19 cellular contexts compared by ENCODE assay signal in the genomic region with DNA sequence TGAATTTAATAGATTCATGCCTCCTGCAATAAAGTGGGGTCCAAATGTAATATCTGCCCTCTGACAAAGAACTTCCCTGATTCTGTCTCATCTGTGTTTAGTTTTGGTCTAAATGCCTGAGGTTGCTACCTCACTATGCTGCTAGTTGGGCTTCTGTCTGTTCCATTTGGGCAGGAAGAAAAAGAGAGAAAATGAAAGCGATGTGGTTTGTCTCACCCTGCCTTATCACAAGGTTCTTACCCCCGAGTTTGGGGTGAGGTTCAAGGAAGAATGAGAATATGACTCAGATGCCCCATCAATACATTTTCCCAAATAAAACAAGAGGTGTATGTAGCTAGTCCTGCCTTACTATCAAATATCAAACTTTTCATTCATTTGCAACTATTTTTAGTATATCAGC.
A peak's percentile ranks its signal among the peaks of the same experiment; 100 is the strongest.
DNase-seq lines count a peak whose midpoint lies in the region; ATAC-seq and TF ChIP-seq lines count a peak whose summit lies in the region.
"Had no signal": no experiment of that assay in that cellular context is flagged by ENCODE, and none has a peak within 500 bp of the region (broad histone marks: within the 10 kb centered on the region; RNA-seq: fewer than 3 reads in every experiment).

No MANE protein-coding gene starts in this region.

- no peaks in the 10 kb centered on the region for H3K27me3 ChIP-seq in CD8-positive, alpha-beta T cell (ENCODE audit: insufficient read depth, low read length)
- H3K27me3 ChIP-seq in fibroblast of lung (ENCODE audit: control insufficient read depth, insufficient read depth, low read length): no peaks in the 10 kb centered on the region
- H3K27me3 ChIP-seq: heart right ventricle, right lobe of liver had no signal

- H2AFZ ChIP-seq in fibroblast of lung (ENCODE audit: low read length): peak overlapping the region; percentile 3

- H3K9me3 Mint-ChIP-seq in activated CD4-positive, alpha-beta T cell treated with anti-CD3 and anti-CD28 coated beads, Interleukin-2, amount 10 ng/mL, durations not matched to agents 7 days and 5 days: no peaks in the 10 kb centered on the region
- H3K9me3 Mint-ChIP-seq in CD8-positive, alpha-beta T cell: no peaks in the 10 kb centered on the region
- H3K9me3 Mint-ChIP-seq in T-cell: no peaks in the 10 kb centered on the region
- H3K9me3 Mint-ChIP-seq: dendritic cell treated with granulocyte-macrophage colony-stimulating factor and Interleukin-4, amounts not matched to agents 40 ng/mL and 50 ng/mL, for 4 days; T-helper 1 cell treated with Interleukin-12 subunit alpha and Interleukin-12 subunit beta and Interleukin-4 antibody, amounts not matched to agents 30 μg/mL and 1 μg/mL, for 36 hours had no signal

- H3K79me2 ChIP-seq in fibroblast of lung (ENCODE audit: control insufficient read depth, insufficient read depth, low read length): no peaks in the 10 kb centered on the region

- DNase-seq in activated CD4-positive, alpha-beta T cell treated with anti-CD3 and anti-CD28 coated beads, Interleukin-2, amount 10 ng/mL, durations not matched to agents 7 days and 5 days: peak; percentile 24
- DNase-seq in activated CD4-positive, alpha-beta T cell treated with anti-CD3 and anti-CD28 coated beads, Interleukin-2, amount 50 U/mL, for 4 hours: no peak
- no peak for DNase-seq in CD8-positive, alpha-beta T cell
- DNase-seq in T-cell: no peak
- peak in 1 of 2 donors; percentile 72 for DNase-seq in fibroblast of lung (ENCODE audit: low read depth in 2 of 2)
- DNase-seq in posterior cingulate gyrus: no peak
- no peak for DNase-seq in SHP77 treated with DMSO at 0.1 percent for 48 hours (lab: John Stamatoyannopoulos, UW)
- DNase-seq: heart right ventricle, Karpas-422, midbrain, NCI-H1105, NCI-H2081, NCI-H446, right lobe of liver, substantia nigra had no signal

- no peak overlapping the region for H3K9ac ChIP-seq in fibroblast of lung (ENCODE audit: insufficient read depth, low read length)

- H3K9me3 ChIP-seq in CD8-positive, alpha-beta T cell (ENCODE audit: low read length): no peaks in the 10 kb centered on the region
- no peaks in the 10 kb centered on the region for H3K9me3 ChIP-seq in fibroblast of lung (ENCODE audit: control insufficient read depth, insufficient read depth, low read depth, low read length)
- H3K9me3 ChIP-seq: heart right ventricle, right lobe of liver had no signal

- H3K4me3 ChIP-seq in CD8-positive, alpha-beta T cell (ENCODE audit: low read depth, low read length): no peak overlapping the region
- no peak overlapping the region for H3K4me3 ChIP-seq in fibroblast of lung (replicated peaks in 1 of 4; ENCODE audit: control extremely low read depth in 1 of 4, insufficient read depth in 1 of 4, low read depth in 3 of 4, low read length in 4 of 4)
- H3K4me3 ChIP-seq: heart right ventricle, right lobe of liver had no signal

- H3K27me3 Mint-ChIP-seq in activated CD4-positive, alpha-beta T cell treated with anti-CD3 and anti-CD28 coated beads, Interleukin-2, amount 10 ng/mL, durations not matched to agents 7 days and 5 days: peaks cover 3% of the 10 kb centered on the region
- no peaks in the 10 kb centered on the region for H3K27me3 Mint-ChIP-seq in CD8-positive, alpha-beta T cell (ENCODE audit: low read depth)
- H3K27me3 Mint-ChIP-seq in T-cell: peaks cover 0 to 3% of the 10 kb centered on the region in 2 donors

- CTCF ChIA-PET in activated CD4-positive, alpha-beta T cell treated with anti-CD3 and anti-CD28 coated beads, Interleukin-2, amount 10 ng/mL, durations not matched to agents 7 days and 5 days (lab: Charles Lee): no interaction called here
- CTCF ChIA-PET in CD8-positive, alpha-beta T cell (lab: Charles Lee): no interaction called here
- CTCF ChIA-PET in T-cell (lab: Charles Lee): no interaction called here

- H4K20me1 ChIP-seq in fibroblast of lung (ENCODE audit: control insufficient read depth, extremely low read depth, insufficient read depth, low read length): no peaks in the 10 kb centered on the region

- H3K4me1 Mint-ChIP-seq in activated CD4-positive, alpha-beta T cell treated with anti-CD3 and anti-CD28 coated beads, Interleukin-2, amount 10 ng/mL, durations not matched to agents 7 days and 5 days: peaks cover 20% of the 10 kb centered on the region
- peaks cover 13% of the 10 kb centered on the region for H3K4me1 Mint-ChIP-seq in CD8-positive, alpha-beta T cell (ENCODE audit: low read depth)
- H3K4me1 Mint-ChIP-seq in T-cell: peaks cover 12 to 21% (median 14%) of the 10 kb centered on the region in 3 donors

- ATAC-seq in CD8-positive, alpha-beta T cell: no peak
- ATAC-seq in T-cell (replicated peaks in 1 of 4) (peak in 2 of 4 experiments; percentile 70), HG03342 (IDR thresholded peaks at IDR 0.05; ENCODE audit: unreplicated experiment) (no peak)
- ATAC-seq: heart right ventricle, left lobe of liver, right lobe of liver had no signal

- TF ChIP-seq CTCF in CD8-positive, alpha-beta T cell (IDR thresholded peaks at IDR 0.05): no peak
- no peak for TF ChIP-seq CTCF in fibroblast of lung (conservative IDR thresholded peaks at IDR 0.05 in 1 of 2, IDR thresholded peaks at IDR 0.05 in 1 of 2; ENCODE audit: low read depth in 1 of 2, low read length in 2 of 2)

- POLR2A ChIA-PET in activated CD4-positive, alpha-beta T cell treated with anti-CD3 and anti-CD28 coated beads, Interleukin-2, amount 10 ng/mL, durations not matched to agents 7 days and 5 days (lab: Charles Lee): no interaction called here
- POLR2A ChIA-PET in CD8-positive, alpha-beta T cell (lab: Charles Lee): no interaction called here
- POLR2A ChIA-PET in T-cell (lab: Charles Lee): no interaction called here

- peaks cover 12% of the 10 kb centered on the region for H3K4me1 ChIP-seq in CD8-positive, alpha-beta T cell (ENCODE audit: insufficient read depth, low read length)
- H3K4me1 ChIP-seq in fibroblast of lung (ENCODE audit: control insufficient read depth, extremely low read depth, insufficient read depth, low read length): peaks cover 4% of the 10 kb centered on the region
- H3K4me1 ChIP-seq: heart right ventricle, right lobe of liver had no signal

- H3K36me3 ChIP-seq in CD8-positive, alpha-beta T cell (ENCODE audit: insufficient read depth, low read length): no peaks in the 10 kb centered on the region
- H3K36me3 ChIP-seq in fibroblast of lung (ENCODE audit: control insufficient read depth, insufficient read depth, low read length): no peaks in the 10 kb centered on the region
- H3K36me3 ChIP-seq: heart right ventricle, right lobe of liver had no signal

- no peaks in the 10 kb centered on the region for H3K36me3 Mint-ChIP-seq in activated CD4-positive, alpha-beta T cell treated with anti-CD3 and anti-CD28 coated beads, Interleukin-2, amount 10 ng/mL, durations not matched to agents 7 days and 5 days (ENCODE audit: low read depth)
- no peaks in the 10 kb centered on the region for H3K36me3 Mint-ChIP-seq in CD8-positive, alpha-beta T cell
- H3K36me3 Mint-ChIP-seq in T-cell: no peaks in the 10 kb centered on the region

- intact Hi-C loops in CD8-positive, alpha-beta T cell (cut with DNase I, micrococcal nuclease): no loop called here
- intact Hi-C loops in posterior cingulate gyrus (cut with DNase I): no loop called here

- no peak overlapping the region for H3K27ac ChIP-seq in CD8-positive, alpha-beta T cell (ENCODE audit: low read depth, low read length)
- no peak overlapping the region for H3K27ac ChIP-seq in fibroblast of lung (ENCODE audit: insufficient read depth, low read length)
- H3K27ac ChIP-seq: heart right ventricle, right lobe of liver had no signal

- H3K4me2 ChIP-seq in fibroblast of lung (ENCODE audit: extremely low read depth, insufficient read depth, low read length): peak overlapping the region; percentile 32

- H3K4me3 Mint-ChIP-seq in activated CD4-positive, alpha-beta T cell treated with anti-CD3 and anti-CD28 coated beads, Interleukin-2, amount 10 ng/mL, durations not matched to agents 7 days and 5 days: no peak overlapping the region
- H3K4me3 Mint-ChIP-seq in CD8-positive, alpha-beta T cell: peak overlapping the region; percentile 13
- peak overlapping the region in 1 of 3 donors; percentile 11 for H3K4me3 Mint-ChIP-seq in T-cell
- H3K4me3 Mint-ChIP-seq: dendritic cell treated with granulocyte-macrophage colony-stimulating factor and Interleukin-4, amounts not matched to agents 40 ng/mL and 50 ng/mL, for 4 days; T-helper 1 cell treated with Interleukin-12 subunit alpha and Interleukin-12 subunit beta and Interleukin-4 antibody, amounts not matched to agents 30 μg/mL and 1 μg/mL, for 36 hours had no signal

- peak overlapping the region; percentile 7 for H3K27ac Mint-ChIP-seq in activated CD4-positive, alpha-beta T cell treated with anti-CD3 and anti-CD28 coated beads, Interleukin-2, amount 10 ng/mL, durations not matched to agents 7 days and 5 days
- peak overlapping the region; percentile 9 for H3K27ac Mint-ChIP-seq in CD8-positive, alpha-beta T cell
- H3K27ac Mint-ChIP-seq in T-cell: peak overlapping the region; percentile 13 to 39
- H3K27ac Mint-ChIP-seq: dendritic cell treated with granulocyte-macrophage colony-stimulating factor and Interleukin-4, amounts not matched to agents 40 ng/mL and 50 ng/mL, for 4 days; T-helper 1 cell treated with Interleukin-12 subunit alpha and Interleukin-12 subunit beta and Interleukin-4 antibody, amounts not matched to agents 30 μg/mL and 1 μg/mL, for 36 hours had no signal
